Comparison of ENCODE assay signal across 13 cellular contexts in genomic region chr17:3732171-3732570, GRCh38. TPM values are rescaled to one million over a fixed set of nuclear protein-coding genes. Genes with fewer than 3 reads are reported as not detected.
DNase-seq lines count a peak whose midpoint lies in the region; ATAC-seq and TF ChIP-seq lines count a peak whose summit lies in the region.
"Had no signal": no experiment of that assay in that cellular context is flagged by ENCODE, and none has a peak within 500 bp of the region (broad histone marks: within the 10 kb centered on the region; RNA-seq: fewer than 3 reads in every experiment).

No MANE protein-coding gene starts in this region.

- 33% methylated on average over 1 of the region's 10 CpGs; no CpG with 5 or more reads in 1 of the 2 experiments for WGBS in IMR-90 (ENCODE audit: extremely low coverage in 2 of 2, insufficient read length in 1 of 2), 2 experiments
- no CpG with 5 or more reads among the region's 10 CpGs for WGBS in H9 (ENCODE audit: extremely low coverage, insufficient read length, low lambda C conversion rate)

- H2AFZ ChIP-seq in IMR-90 (replicated peaks; ENCODE audit: low read length, poor library complexity) (no peak overlapping the region), H9 (ENCODE audit: low read length) (no peak overlapping the region)

- H3K27ac Mint-ChIP-seq in H9 = peak overlapping the region in 1 of 3 experiments; percentile 16; a peak in 1 of 7 replicates
- H3K27ac Mint-ChIP-seq in Calu3 (ENCODE audit: unreplicated experiment) = no peak overlapping the region
- H3K27ac Mint-ChIP-seq: activated naive CD4-positive, alpha-beta T cell treated with anti-CD3 and anti-CD28 coated beads, Interleukin-2, amount 50 U/mL, for 72 hours had no signal

- H3K36me3 ChIP-seq in IMR-90 (ENCODE audit: control insufficient read depth, insufficient read depth, low read length) (no peaks in the 10 kb centered on the region), upper lobe of right lung (no peaks in the 10 kb centered on the region)

- no peak overlapping the region; the same call in 1 of the 2 replicates for H2BK120ac ChIP-seq in IMR-90 (ENCODE audit: low read depth, low read length)
- H2BK120ac ChIP-seq in H9 (ENCODE audit: low read depth, low read length, poor library complexity, severe bottlenecking) = no peak overlapping the region

- no peak overlapping the region for H3T11ph ChIP-seq in H9 (ENCODE audit: low read length)

- TF ChIP-seq RAD21 in IMR-90 (IDR thresholded peaks at IDR 0.05; ENCODE audit: low read length) = no peak

- no peak overlapping the region; the same call in 1 of the 2 replicates for H3K4me2 ChIP-seq in IMR-90 (ENCODE audit: low read depth, low read length)
- no peak overlapping the region for H3K4me2 ChIP-seq in H9 (ENCODE audit: insufficient read depth, insufficient read length, low read length)

- no peaks in the 10 kb centered on the region for H3K9me3 ChIP-seq in IMR-90 (ENCODE audit: control insufficient read depth, insufficient read depth, low read length)
- H3K9me3 ChIP-seq in upper lobe of right lung = no peaks in the 10 kb centered on the region
- no peaks in the 10 kb centered on the region for H3K9me3 ChIP-seq in H9 (ENCODE audit: control insufficient read depth, low read depth, low read length)

- H2AK5ac ChIP-seq in IMR-90 (ENCODE audit: low read depth, low read length) (peak overlapping the region; percentile 53; the same call in 1 of the 2 replicates), H9 (ENCODE audit: insufficient read length, low read length) (no peak overlapping the region)

- H3K9me3 Mint-ChIP-seq in H9 = no peaks in the 10 kb centered on the region
- no peaks in the 10 kb centered on the region for H3K9me3 Mint-ChIP-seq in Calu3 (ENCODE audit: low read depth, unreplicated experiment)
- H3K9me3 Mint-ChIP-seq: activated naive CD4-positive, alpha-beta T cell treated with anti-CD3 and anti-CD28 coated beads, Interleukin-2, amount 50 U/mL, for 72 hours had no signal

- no peak overlapping the region for H2BK12ac ChIP-seq in H9 (ENCODE audit: insufficient read length, low read depth, low read length)

- H3K4me3 Mint-ChIP-seq in H9 (no peak overlapping the region), Calu3 (ENCODE audit: low read depth, unreplicated experiment) (no peak overlapping the region)

- DNase-seq in NCI-H146 (lab: John Stamatoyannopoulos, UW) (peak; percentile 11), NCI-H146 treated with DMSO at 0.1 percent for 48 hours (lab: John Stamatoyannopoulos, UW; ENCODE audit: unreplicated experiment) (no peak), IMR-90 (peak; percentile 20), fibroblast of mammary gland (ENCODE audit: low read depth) (peak; percentile 31), upper lobe of right lung (no peak), HUDEP-2 (lab: John Stamatoyannopoulos, UW; ENCODE audit: unreplicated experiment in 76 of 76) (no peak), H9 (no peak), Calu3 (no peak)
- DNase-seq: 8988T; midbrain; stimulated activated CD4-positive, alpha-beta T cell treated with anti-CD3 and anti-CD28 coated beads, Interleukin-4, amount 100 ng/mL, for 24 hours; T-helper 2 cell had no signal

- H4K91ac ChIP-seq in IMR-90 (ENCODE audit: insufficient read depth, low read depth, low read length) (no peak overlapping the region), H9 (ENCODE audit: insufficient read length, low read depth, low read length) (no peak overlapping the region)

- peak; percentile 72 for ATAC-seq in IMR-90 (ENCODE audit: low read depth)
- peak; percentile 42 for ATAC-seq in upper lobe of right lung
- ATAC-seq: activated naive CD4-positive, alpha-beta T cell treated with anti-CD3 and anti-CD28 coated beads, Interleukin-2, amount 50 U/mL, for 72 hours had no signal

- H2BK5ac ChIP-seq in IMR-90 (ENCODE audit: low read depth, low read length, poor library complexity, severe bottlenecking) = no peak overlapping the region
- no peak overlapping the region for H2BK5ac ChIP-seq in H9 (ENCODE audit: insufficient read length, low read length)

- dilution Hi-C loops in IMR-90 (cut with HindIII; ENCODE audit: low sequenced_read_pairs, unreplicated experiment) = no loop called here

- POLR2A ChIA-PET in IMR-90 (lab: Charles Lee; ENCODE audit: unreplicated experiment) = no interaction called here

- CTCF ChIA-PET in IMR-90 (lab: Yijun Ruan, JAX) (interaction anchor here (0.8 to 1.0 kb wide), 2 partner anchors 37 to 96 kb away, joined by 3 read pairs; no protein-coding TSS in a partner anchor), Calu3 (lab: Charles Lee) (interaction anchor here (0.6 kb wide), 1 partner anchor 22 kb away, joined by 4 read pairs; no protein-coding TSS in a partner anchor)

- no TSS peak for BruUV-seq in IMR-90 (replicated peaks; lab: Mats Ljungman, UMichigan)
- no TSS peak for BruUV-seq in Calu3 (replicated peaks; lab: Mats Ljungman, UMichigan)

- H3K56ac ChIP-seq in IMR-90 (ENCODE audit: extremely low read depth, insufficient read depth, low read length) (no peak overlapping the region), H9 (ENCODE audit: insufficient read length, low read depth, low read length) (no peak overlapping the region)

- H3K36me3 Mint-ChIP-seq in H9 (ENCODE audit: insufficient read depth in 1 of 3, low read depth in 3 of 3) (peaks cover 11 to 14% (median 12%) of the 10 kb centered on the region in 3 experiments; a peak in 6 of 7 replicates), Calu3 (ENCODE audit: insufficient read depth, unreplicated experiment) (peaks cover 6% of the 10 kb centered on the region)

- H3K23ac ChIP-seq in IMR-90 (ENCODE audit: low read depth, low read length) (no peak overlapping the region), H9 (ENCODE audit: insufficient read length, low read depth, low read length) (no peak overlapping the region)

- no peaks in the 10 kb centered on the region for H3K27me3 Mint-ChIP-seq in H9 (ENCODE audit: low read depth)
- H3K27me3 Mint-ChIP-seq in Calu3 (ENCODE audit: unreplicated experiment) = no peaks in the 10 kb centered on the region

- H3K14ac ChIP-seq in IMR-90 (replicated peaks; ENCODE audit: low read depth, low read length) (peak overlapping the region; percentile 1; the same call in 1 of the 2 replicates), H9 (ENCODE audit: insufficient read depth, low read length) (no peak overlapping the region; the same call in 1 of the 2 replicates)

- no peak overlapping the region for H3K4me3 ChIP-seq in IMR-90 (ENCODE audit: insufficient read depth, low read depth, low read length)
- H3K4me3 ChIP-seq in fibroblast of mammary gland (ENCODE audit: control insufficient read depth, low read depth, low read length) = no peak overlapping the region
- no peak overlapping the region for H3K4me3 ChIP-seq in upper lobe of right lung

- no peaks in the 10 kb centered on the region for H3K79me2 ChIP-seq in H9 (ENCODE audit: insufficient read depth, low read length)

- peaks cover 6% of the 10 kb centered on the region; the same call in 1 of the 2 replicates for H3K9me1 ChIP-seq in IMR-90 (ENCODE audit: insufficient read depth, low read length)

- H3K4ac ChIP-seq in IMR-90 (ENCODE audit: low read depth, low read length) (peak overlapping the region; percentile 46; the same call in 1 of the 2 replicates), H9 (ENCODE audit: low read depth, low read length) (no peak overlapping the region)

- TF ChIP-seq CTCF in IMR-90 (conservative IDR thresholded peaks at IDR 0.05; ENCODE audit: low read depth, low read length) (no peak), fibroblast of mammary gland (conservative IDR thresholded peaks at IDR 0.05; ENCODE audit: control insufficient read depth, insufficient read depth, low read depth, low read length) (no peak), upper lobe of right lung (IDR thresholded peaks at IDR 0.05) (no peak), H9 (conservative IDR thresholded peaks at IDR 0.05) (no peak), Calu3 (IDR thresholded peaks at IDR 0.05; ENCODE audit: unreplicated experiment) (no peak)

- H4K20me1 ChIP-seq in IMR-90 (ENCODE audit: insufficient read depth, low read length) (no peaks in the 10 kb centered on the region), H9 (ENCODE audit: control insufficient read depth, insufficient read depth, insufficient read length) (no peaks in the 10 kb centered on the region)

- H3K27me3 ChIP-seq in IMR-90 (ENCODE audit: control insufficient read depth, insufficient read depth, low read length) = no peaks in the 10 kb centered on the region
- H3K27me3 ChIP-seq in upper lobe of right lung = no peaks in the 10 kb centered on the region
- no peaks in the 10 kb centered on the region for H3K27me3 ChIP-seq in H9 (ENCODE audit: insufficient read depth, low read length)

- no peak overlapping the region for H2BK15ac ChIP-seq in IMR-90 (ENCODE audit: low read depth, low read length)
- H2BK15ac ChIP-seq in H9 (ENCODE audit: low read depth, low read length) = no peak overlapping the region

- H3K18ac ChIP-seq in IMR-90 (ENCODE audit: low read depth, low read length) = peak overlapping the region; percentile 16; the same call in 1 of the 2 replicates
- no peak overlapping the region for H3K18ac ChIP-seq in H9 (ENCODE audit: insufficient read length, low read depth, low read length)

- intact Hi-C loops in IMR-90 (cut with micrococcal nuclease) = loop anchor here (10.0 kb wide), 2 partner anchors 343 to 687 kb away; no protein-coding TSS in a partner anchor
- intact Hi-C loops in upper lobe of right lung (cut with DNase I) = no loop called here
- intact Hi-C loops in Calu3 (cut with micrococcal nuclease; ENCODE audit: unreplicated experiment) = no loop called here

- H3K4me1 Mint-ChIP-seq in H9 = peaks cover 9 to 15% of the 10 kb centered on the region in 2 experiments
- peaks cover 7% of the 10 kb centered on the region for H3K4me1 Mint-ChIP-seq in Calu3 (ENCODE audit: low read depth, unreplicated experiment)

- no peak overlapping the region for H4K5ac ChIP-seq in IMR-90 (ENCODE audit: low read depth, low read length)
- H4K5ac ChIP-seq in H9 (ENCODE audit: insufficient read length, low read depth, low read length) = no peak overlapping the region

- no peak for TF ChIP-seq POLR2A in IMR-90 (IDR thresholded peaks at IDR 0.05; ENCODE audit: low read depth, low read length)

- no peaks in the 10 kb centered on the region for H3K23me2 ChIP-seq in H9 (ENCODE audit: insufficient read length, low read depth, low read length, poor library complexity, severe bottlenecking)

- in situ Hi-C loops in IMR-90 (cut with MboI; ENCODE audit: low sequenced_read_pairs) = loop anchor here (25.0 kb wide), 1 partner anchor 280 kb away; no protein-coding TSS in a partner anchor

- H2BK20ac ChIP-seq in IMR-90 (ENCODE audit: low read depth, low read length) (no peak overlapping the region), H9 (ENCODE audit: low read depth, low read length, poor library complexity, severe bottlenecking) (no peak overlapping the region)

- H3K79me1 ChIP-seq in IMR-90 (ENCODE audit: low read depth in 1 of 2, low read length in 2 of 2) (peaks cover 0 to 11% of the 10 kb centered on the region in 2 experiments; a peak in 3 of 4 replicates), H9 (ENCODE audit: insufficient read depth, low read depth, low read length, poor library complexity, severe bottlenecking) (no peaks in the 10 kb centered on the region)

- no peak overlapping the region for H2AK9ac ChIP-seq in IMR-90 (replicated peaks; ENCODE audit: low read depth, low read length, poor library complexity)

- H3K27ac ChIP-seq in IMR-90 (ENCODE audit: insufficient read depth, low read length) = peak overlapping the region; percentile 22; the same call in 1 of the 2 replicates
- no peak overlapping the region for H3K27ac ChIP-seq in upper lobe of right lung
- H3K27ac ChIP-seq in H9 (ENCODE audit: insufficient read length, low read depth, low read length) = no peak overlapping the region

- H3K9ac ChIP-seq in IMR-90 (ENCODE audit: low read depth, low read length) (no peak overlapping the region), H9 (ENCODE audit: extremely low read depth, insufficient read length, low read length) (no peak overlapping the region)

- peaks cover 16% of the 10 kb centered on the region for H3K4me1 ChIP-seq in IMR-90 (ENCODE audit: control insufficient read depth, insufficient read depth, low read length)
- H3K4me1 ChIP-seq in upper lobe of right lung = no peaks in the 10 kb centered on the region
- no peaks in the 10 kb centered on the region; the same call in 1 of the 2 replicates for H3K4me1 ChIP-seq in H9 (ENCODE audit: insufficient read depth, low read length)

- H4K8ac ChIP-seq in IMR-90 (ENCODE audit: low read depth in 2 of 2, low read length in 2 of 2) = peak overlapping the region in 1 of 2 experiments; percentile 77; a peak in 1 of 4 replicates
- H4K8ac ChIP-seq in H9 (replicated peaks; ENCODE audit: insufficient read length, low read depth, low read length) = no peak overlapping the region

RNA-seq across cellular contexts. Expression of gene HASPIN, which starts 8.5 kb away (rescaled TPM):
- total RNA-seq in IMR-90 (2012; rRNA removed) (3.9 and 4.3 TPM in 2 replicates), upper lobe of right lung (0.41 TPM), H9 (2021) (26.6 and 26.7 TPM in 2 replicates), Calu3 (2022) (11.8 and 13.4 TPM in 2 replicates)
- 1.9 and 2.2 TPM in 2 replicates for polyA plus RNA-seq in IMR-90 (2012; rRNA removed)
- 0.88 and 1.1 TPM in 2 replicates for polyA plus RNA-seq in IMR-90 (2012; cell fraction: cytosol; rRNA removed)
- polyA plus RNA-seq in IMR-90 (2012; cell fraction: nucleus; rRNA removed; ENCODE audit: low replicate concordance) = 0.55 and 0.58 TPM in 2 replicates

RNA-seq across cellular contexts. Expression of gene P2RX5, which starts 36.2 kb away (rescaled TPM):
- 1.7 and 1.8 TPM in 2 replicates for total RNA-seq in IMR-90 (2012; rRNA removed)
- 3.5 and 3.7 TPM in 2 replicates for polyA plus RNA-seq in IMR-90 (2012; rRNA removed)
- 2.1 and 4.3 TPM in 2 replicates for polyA plus RNA-seq in IMR-90 (2012; cell fraction: cytosol; rRNA removed)
- 4.0 and 4.2 TPM in 2 replicates for polyA plus RNA-seq in IMR-90 (2012; cell fraction: nucleus; rRNA removed; ENCODE audit: low replicate concordance)
- 1.6 TPM for total RNA-seq in upper lobe of right lung
- 4.2 and 4.7 TPM in 2 replicates for total RNA-seq in H9 (2021)
- 11.1 and 11.6 TPM in 2 replicates for total RNA-seq in Calu3 (2022)

Comparison
In these comparisons a context has a peak if more than half of its experiments do, and no peak if none do; other contexts are left out.
1. DNase-seq: peak in NCI-H146 (single experiment), IMR-90 (single experiment) and fibroblast of mammary gland (single experiment); none in NCI-H146 treated with DMSO at 0.1 percent for 48 hours (single experiment), upper lobe of right lung (single experiment), HUDEP-2 (0 of 76), H9 (single experiment) and Calu3 (single experiment).